23 cellular contexts compared by ENCODE assay signal in the genomic region with DNA sequence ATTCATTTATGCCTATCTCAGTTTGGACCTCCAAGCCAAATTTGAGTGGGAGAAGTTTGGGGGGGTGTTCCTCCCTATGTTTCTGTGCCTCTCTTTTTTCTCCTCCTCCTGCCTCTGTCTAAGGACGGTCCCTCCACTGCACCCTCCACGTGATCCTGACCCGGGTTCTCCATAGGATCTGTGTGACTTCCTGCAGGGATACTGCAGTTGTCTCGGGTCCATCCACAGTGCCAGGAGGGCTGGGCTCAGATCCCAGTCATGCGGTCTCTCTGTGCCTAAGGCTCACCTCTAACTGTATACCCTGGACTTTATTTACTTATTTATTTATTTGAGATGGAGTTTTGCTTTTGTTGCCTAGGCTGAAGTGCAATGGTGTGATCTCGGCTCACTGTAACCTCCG.
"Had no signal": no experiment of that assay in that cellular context is flagged by ENCODE, and none has a peak within 500 bp of the region (broad histone marks: within the 10 kb centered on the region; RNA-seq: fewer than 3 reads in every experiment).

No MANE protein-coding gene starts in this region.

- H3K36me3 Mint-ChIP-seq: memory B cell; natural killer cell treated with Interleukin-12 subunit alpha and Interleukin-12 subunit beta and Interleukin-15 and Interleukin-18, amount 100 ng/mL, for 72 hours; stimulated activated memory B cell treated with anti-CD40 and anti-IgM and Interleukin-4, amounts not matched to agents 10 μg/mL and 1 μg/mL and 100 μg/mL, for 72 hours had no signal

- ATAC-seq: left colon; mucosa of descending colon; naive thymus-derived CD4-positive, alpha-beta T cell; natural killer cell treated with Interleukin-12 subunit alpha and Interleukin-12 subunit beta and Interleukin-15 and Interleukin-18, amount 100 ng/mL, for 72 hours; right lobe of liver; stimulated activated memory B cell treated with anti-CD40 and anti-IgM and Interleukin-4, amounts not matched to agents 10 μg/mL and 1 μg/mL and 100 μg/mL, for 72 hours; stimulated activated naive CD8-positive, alpha-beta T cell treated with anti-CD3 and anti-CD28 coated beads, Interleukin-15, amount 100 ng/mL, for 72 hours had no signal

- DNase-seq: hypothalamus; kidney glomerular epithelial cell; left ventricle myocardium inferior; midbrain; mucosa of descending colon; naive thymus-derived CD4-positive, alpha-beta T cell; ovary; right lobe of liver; stimulated activated CD4-positive, alpha-beta T cell treated with anti-CD3 and anti-CD28 coated beads, Interleukin-1b, Interleukin-23, amount 100 ng/mL, for 48 hours; stimulated activated CD4-positive, alpha-beta T cell treated with anti-CD3 and anti-CD28 coated beads, Interleukin-2, amount 100 ng/mL, for 48 hours; stimulated activated CD4-positive, alpha-beta T cell treated with anti-CD3 and anti-CD28 coated beads, Interleukin-4, amount 100 ng/mL, for 4 hours; stimulated activated CD8-positive, alpha-beta memory T cell treated with anti-CD3 and anti-CD28 coated beads, Interleukin-4, amount 100 ng/mL, for 48 hours; stimulated activated naive CD4-positive, alpha-beta T cell treated with Interleukin-2 at 50 U/mL for 16 hours; stimulated activated naive CD8-positive, alpha-beta T cell treated with anti-CD3 and anti-CD28 coated beads, Interleukin-15, amount 100 ng/mL, for 72 hours; substantia nigra; testis; thyroid gland; transverse colon had no signal

- H3K9me3 Mint-ChIP-seq: natural killer cell treated with Interleukin-12 subunit alpha and Interleukin-12 subunit beta and Interleukin-15 and Interleukin-18, amount 100 ng/mL, for 72 hours; stimulated activated naive CD8-positive, alpha-beta T cell treated with anti-CD3 and anti-CD28 coated beads, Interleukin-15, amount 100 ng/mL, for 72 hours had no signal

- H3K4me1 Mint-ChIP-seq: memory B cell; naive thymus-derived CD4-positive, alpha-beta T cell; stimulated activated memory B cell treated with anti-CD40 and anti-IgM and Interleukin-4, amounts not matched to agents 10 μg/mL and 1 μg/mL and 100 μg/mL, for 72 hours; stimulated activated naive CD8-positive, alpha-beta T cell treated with anti-CD3 and anti-CD28 coated beads, Interleukin-15, amount 100 ng/mL, for 72 hours had no signal

- H3K4me3 Mint-ChIP-seq: memory B cell; naive thymus-derived CD4-positive, alpha-beta T cell; natural killer cell treated with Interleukin-12 subunit alpha and Interleukin-12 subunit beta and Interleukin-15 and Interleukin-18, amount 100 ng/mL, for 72 hours; stimulated activated memory B cell treated with anti-CD40 and anti-IgM and Interleukin-4, amounts not matched to agents 10 μg/mL and 1 μg/mL and 100 μg/mL, for 72 hours; stimulated activated naive CD8-positive, alpha-beta T cell treated with anti-CD3 and anti-CD28 coated beads, Interleukin-15, amount 100 ng/mL, for 72 hours had no signal

- H3K27ac Mint-ChIP-seq: memory B cell; naive thymus-derived CD4-positive, alpha-beta T cell; natural killer cell treated with Interleukin-12 subunit alpha and Interleukin-12 subunit beta and Interleukin-15 and Interleukin-18, amount 100 ng/mL, for 72 hours; progenitor cell of endocrine pancreas; stimulated activated memory B cell treated with anti-CD40 and anti-IgM and Interleukin-4, amounts not matched to agents 10 μg/mL and 1 μg/mL and 100 μg/mL, for 72 hours; stimulated activated naive CD8-positive, alpha-beta T cell treated with anti-CD3 and anti-CD28 coated beads, Interleukin-15, amount 100 ng/mL, for 72 hours had no signal
